In the genomic region with DNA sequence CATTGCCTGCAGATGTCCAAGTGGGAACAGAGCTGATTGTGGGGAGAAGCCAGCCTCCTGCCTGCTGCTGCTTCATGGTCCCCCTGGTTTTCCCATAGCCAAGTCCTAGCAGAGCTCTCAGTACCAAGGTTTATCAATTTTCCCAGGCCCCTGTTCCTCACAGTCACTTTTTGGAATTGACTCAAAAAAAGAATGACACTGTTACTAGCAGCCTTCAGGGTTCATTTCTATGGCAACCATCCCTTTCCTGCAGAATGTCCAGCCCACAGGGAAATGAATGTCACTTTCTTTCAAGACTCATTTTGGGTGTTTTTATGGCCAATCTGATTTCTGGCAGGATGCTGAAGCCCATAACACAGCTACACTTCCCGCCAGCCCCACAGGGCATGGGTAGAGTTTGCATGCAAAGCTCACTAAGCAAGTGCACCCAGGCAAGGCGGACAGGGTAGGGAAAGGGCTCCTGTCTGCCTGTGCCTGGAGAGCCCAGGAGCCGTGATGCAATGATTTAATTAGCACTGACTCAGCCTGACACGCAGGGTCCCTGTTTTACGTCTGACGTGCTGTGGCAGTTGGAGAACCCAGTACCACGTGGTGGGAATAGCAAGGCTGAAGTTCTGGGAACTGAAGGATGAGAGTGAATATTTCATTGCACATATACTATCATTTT, we compare ENCODE assay signal across 1 cellular context.
A peak's percentile ranks its signal among the peaks of the same experiment; 100 is the strongest.
TF ChIP-seq lines count a peak whose summit lies in the region.

No MANE protein-coding gene starts in this region.

TF ChIP-seq in HEK293, 187 proteins besides CTCF, POLR2A, EP300 and RAD21 (continued from another document and continues in another):
- TF ChIP-seq ZNF148 (tag by site-specific recombination; IDR thresholded peaks at IDR 0.05; ENCODE audit: borderline replicate concordance): no peak
- no peak for TF ChIP-seq ZNF16 (tag by site-specific recombination; IDR thresholded peaks at IDR 0.05; ENCODE audit: low read depth)
- TF ChIP-seq ZNF214 (tag by site-specific recombination; IDR thresholded peaks at IDR 0.05; ENCODE audit: borderline replicate concordance): no peak
- no peak for TF ChIP-seq ZNF155 (tag by site-specific recombination; IDR thresholded peaks at IDR 0.05)
- TF ChIP-seq MEIS1 (CRISPR knock-in tag; IDR thresholded peaks at IDR 0.05; ENCODE audit: borderline replicate concordance): no peak
- TF ChIP-seq ZNF366 (tag by site-specific recombination; conservative IDR thresholded peaks at IDR 0.05): no peak
- TF ChIP-seq ZNF544 (tag by site-specific recombination; IDR thresholded peaks at IDR 0.05): no peak
- no peak for TF ChIP-seq KLF1 (tag by site-specific recombination; IDR thresholded peaks at IDR 0.05)
- TF ChIP-seq ZNF776 (tag by site-specific recombination; IDR thresholded peaks at IDR 0.05; ENCODE audit: borderline replicate concordance): no peak
- peak; percentile 77; the same call in 1 of the 2 replicates for TF ChIP-seq ZNF24 (tag by site-specific recombination; IDR thresholded peaks at IDR 0.05)
- TF ChIP-seq ZNF140 (tag by site-specific recombination; IDR thresholded peaks at IDR 0.05): no peak
- TF ChIP-seq ZBTB48 (tag by site-specific recombination; IDR thresholded peaks at IDR 0.05): no peak
- no peak for TF ChIP-seq ZNF561 (tag by site-specific recombination; IDR thresholded peaks at IDR 0.05; ENCODE audit: borderline replicate concordance)
- no peak for TF ChIP-seq BCL11A (tag by site-specific recombination; IDR thresholded peaks at IDR 0.05; ENCODE audit: low read depth)
- no peak for TF ChIP-seq GLI2 (tag by site-specific recombination; IDR thresholded peaks at IDR 0.05; ENCODE audit: borderline replicate concordance, low read depth)
- TF ChIP-seq, protein P1, sequence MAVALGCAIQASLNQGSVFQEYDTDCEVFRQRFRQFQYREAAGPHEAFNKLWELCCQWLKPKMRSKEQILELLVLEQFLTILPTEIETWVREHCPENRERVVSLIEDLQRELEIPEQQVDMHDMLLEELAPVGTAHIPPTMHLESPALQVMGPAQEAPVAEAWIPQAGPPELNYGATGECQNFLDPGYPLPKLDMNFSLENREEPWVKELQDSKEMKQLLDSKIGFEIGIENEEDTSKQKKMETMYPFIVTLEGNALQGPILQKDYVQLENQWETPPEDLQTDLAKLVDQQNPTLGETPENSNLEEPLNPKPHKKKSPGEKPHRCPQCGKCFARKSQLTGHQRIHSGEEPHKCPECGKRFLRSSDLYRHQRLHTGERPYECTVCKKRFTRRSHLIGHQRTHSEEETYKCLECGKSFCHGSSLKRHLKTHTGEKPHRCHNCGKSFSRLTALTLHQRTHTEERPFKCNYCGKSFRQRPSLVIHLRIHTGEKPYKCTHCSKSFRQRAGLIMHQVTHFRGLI (tag by site-specific recombination; IDR thresholded peaks at IDR 0.05): no peak
- no peak for TF ChIP-seq ZFHX2 (tag by site-specific recombination; conservative IDR thresholded peaks at IDR 0.05)
- TF ChIP-seq ZNF324 (tag by site-specific recombination; IDR thresholded peaks at IDR 0.05): no peak
- TF ChIP-seq TCF7L2 (IDR thresholded peaks at IDR 0.05; ENCODE audit: borderline replicate concordance, low read depth, low read length): no peak
- TF ChIP-seq ZNF747 (tag by site-specific recombination; IDR thresholded peaks at IDR 0.05): no peak
- TF ChIP-seq ZNF202 (tag by site-specific recombination; IDR thresholded peaks at IDR 0.05; ENCODE audit: borderline replicate concordance): no peak
- no peak for TF ChIP-seq ZNF416 (tag by site-specific recombination; IDR thresholded peaks at IDR 0.05)
- TF ChIP-seq ZNF274 (IDR thresholded peaks at IDR 0.05; ENCODE audit: low read length): no peak
- TF ChIP-seq ZNF274 (tag by site-specific recombination; IDR thresholded peaks at IDR 0.05; ENCODE audit: borderline replicate concordance): no peak
- 0 out of 2 replicates have a peak, but pooled peaks have one; percentile 28 for TF ChIP-seq ZNF692 (tag by site-specific recombination; IDR thresholded peaks at IDR 0.05)
- TF ChIP-seq ZNF600 (tag by site-specific recombination; IDR thresholded peaks at IDR 0.05): no peak
- TF ChIP-seq ZNF341 (tag by site-specific recombination; IDR thresholded peaks at IDR 0.05; ENCODE audit: low read depth): no peak
- no peak for TF ChIP-seq ZSCAN30 (tag by site-specific recombination; IDR thresholded peaks at IDR 0.05)
- no peak for TF ChIP-seq ZNF2 (tag by site-specific recombination; IDR thresholded peaks at IDR 0.05)
- no peak for TF ChIP-seq ZNF639 (tag by site-specific recombination; IDR thresholded peaks at IDR 0.05)
- no peak for TF ChIP-seq ZNF132 (tag by site-specific recombination; IDR thresholded peaks at IDR 0.05; ENCODE audit: borderline replicate concordance)
- TF ChIP-seq ZBTB21 (tag by site-specific recombination; IDR thresholded peaks at IDR 0.05): peak; percentile 88
- TF ChIP-seq, protein P2, sequence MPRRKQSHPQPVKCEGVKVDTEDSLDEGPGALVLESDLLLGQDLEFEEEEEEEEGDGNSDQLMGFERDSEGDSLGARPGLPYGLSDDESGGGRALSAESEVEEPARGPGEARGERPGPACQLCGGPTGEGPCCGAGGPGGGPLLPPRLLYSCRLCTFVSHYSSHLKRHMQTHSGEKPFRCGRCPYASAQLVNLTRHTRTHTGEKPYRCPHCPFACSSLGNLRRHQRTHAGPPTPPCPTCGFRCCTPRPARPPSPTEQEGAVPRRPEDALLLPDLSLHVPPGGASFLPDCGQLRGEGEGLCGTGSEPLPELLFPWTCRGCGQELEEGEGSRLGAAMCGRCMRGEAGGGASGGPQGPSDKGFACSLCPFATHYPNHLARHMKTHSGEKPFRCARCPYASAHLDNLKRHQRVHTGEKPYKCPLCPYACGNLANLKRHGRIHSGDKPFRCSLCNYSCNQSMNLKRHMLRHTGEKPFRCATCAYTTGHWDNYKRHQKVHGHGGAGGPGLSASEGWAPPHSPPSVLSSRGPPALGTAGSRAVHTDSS (tag by site-specific recombination; IDR thresholded peaks at IDR 0.05): no peak
- TF ChIP-seq ZNF146 (tag by site-specific recombination; IDR thresholded peaks at IDR 0.05): no peak
- no peak for TF ChIP-seq HIC1 (tag by site-specific recombination; IDR thresholded peaks at IDR 0.05)
- no peak for TF ChIP-seq MYNN (tag by site-specific recombination; IDR thresholded peaks at IDR 0.05; ENCODE audit: borderline replicate concordance)
- no peak for TF ChIP-seq ZNF37A (tag by site-specific recombination; IDR thresholded peaks at IDR 0.05)
- TF ChIP-seq ZNF211 (tag by site-specific recombination; IDR thresholded peaks at IDR 0.05; ENCODE audit: low read depth): no peak
- TF ChIP-seq ZNF660 (tag by site-specific recombination; IDR thresholded peaks at IDR 0.05): 0 out of 2 replicates have a peak, but pooled peaks have one; percentile 72
- no peak for TF ChIP-seq ZNF585B (tag by site-specific recombination; IDR thresholded peaks at IDR 0.05)
- no peak for TF ChIP-seq OVOL3 (tag by site-specific recombination; IDR thresholded peaks at IDR 0.05)
- TF ChIP-seq INSM2 (tag by site-specific recombination; IDR thresholded peaks at IDR 0.05): no peak
- no peak for TF ChIP-seq ZBTB7A (tag by site-specific recombination; IDR thresholded peaks at IDR 0.05; ENCODE audit: low read depth)
- TF ChIP-seq TSHZ1 (tag by site-specific recombination; IDR thresholded peaks at IDR 0.05; ENCODE audit: borderline replicate concordance): no peak
- no peak for TF ChIP-seq ZNF560 (tag by site-specific recombination; IDR thresholded peaks at IDR 0.05; ENCODE audit: borderline replicate concordance)
